ENCODE assay signal across 1 cellular context in genomic region chr10:29830526-29831512, GRCh38.
TF ChIP-seq lines count a peak whose summit lies in the region.

No MANE protein-coding gene starts in this region.

TF ChIP-seq in HepG2, 621 proteins besides CTCF, POLR2A, EP300 and RAD21 (continued from another document and continues in another):
- TF ChIP-seq ZBTB20 (CRISPR knock-in tag; IDR thresholded peaks at IDR 0.05; ENCODE audit: borderline replicate concordance, low read depth) (no peak), FOXK2 (IDR thresholded peaks at IDR 0.05) (no peak), ZFX (CRISPR knock-in tag; IDR thresholded peaks at IDR 0.05; ENCODE audit: low read depth) (no peak), YY1 (IDR thresholded peaks at IDR 0.05; ENCODE audit: insufficient read depth, insufficient replicate concordance, low read depth, low read length) (no peak), POGK (CRISPR knock-in tag; conservative IDR thresholded peaks at IDR 0.05) (no peak), BRF2 (CRISPR knock-in tag; IDR thresholded peaks at IDR 0.05) (no peak), ZNF121 (CRISPR knock-in tag; IDR thresholded peaks at IDR 0.05) (no peak), MXD4 (CRISPR knock-in tag; IDR thresholded peaks at IDR 0.05) (no peak), PAWR (CRISPR knock-in tag; IDR thresholded peaks at IDR 0.05; ENCODE audit: borderline replicate concordance) (no peak), AFF4 (CRISPR knock-in tag; IDR thresholded peaks at IDR 0.05) (no peak), NFIB (CRISPR knock-in tag; IDR thresholded peaks at IDR 0.05; ENCODE audit: borderline replicate concordance) (no peak), ZNF670 (CRISPR knock-in tag; IDR thresholded peaks at IDR 0.05; ENCODE audit: borderline replicate concordance) (no peak), ARID5B (CRISPR knock-in tag; IDR thresholded peaks at IDR 0.05) (peak; percentile 66), MYPOP (CRISPR knock-in tag; IDR thresholded peaks at IDR 0.05) (no peak), NFE2L2 (IDR thresholded peaks at IDR 0.05; ENCODE audit: low read length) (no peak), FOXA3 (CRISPR knock-in tag; IDR thresholded peaks at IDR 0.05) (peak; percentile 69; the same call in 1 of the 2 replicates), HNF4G (IDR thresholded peaks at IDR 0.05; ENCODE audit: borderline replicate concordance, low read depth, low read length) (peak; percentile 57), HNF4G (CRISPR knock-in tag; IDR thresholded peaks at IDR 0.05; ENCODE audit: borderline replicate concordance, low read depth) (no peak), MLX (CRISPR knock-in tag; IDR thresholded peaks at IDR 0.05) (no peak), JUND (CRISPR knock-in tag; IDR thresholded peaks at IDR 0.05) (no peak), BCLAF1 (IDR thresholded peaks at IDR 0.05) (no peak), XBP1 (CRISPR knock-in tag; IDR thresholded peaks at IDR 0.05) (no peak), ZNF83 (CRISPR knock-in tag; IDR thresholded peaks at IDR 0.05; ENCODE audit: borderline replicate concordance) (no peak), FOXC1 (CRISPR knock-in tag; IDR thresholded peaks at IDR 0.05; ENCODE audit: borderline replicate concordance) (no peak), TRIM22 (IDR thresholded peaks at IDR 0.05) (no peak), ZNF800 (CRISPR knock-in tag; IDR thresholded peaks at IDR 0.05) (no peak), DNMT3B (CRISPR knock-in tag; conservative IDR thresholded peaks at IDR 0.05) (no peak), SMAD9 (CRISPR knock-in tag; IDR thresholded peaks at IDR 0.05) (no peak), NCOA1 (CRISPR knock-in tag; IDR thresholded peaks at IDR 0.05) (no peak), SP5 (CRISPR knock-in tag; IDR thresholded peaks at IDR 0.05; ENCODE audit: borderline replicate concordance, low read depth) (no peak), FOXP1 (IDR thresholded peaks at IDR 0.05) (no peak), FOXP1 (CRISPR knock-in tag; IDR thresholded peaks at IDR 0.05) (peak; percentile 47; the same call in 1 of the 2 replicates)
